ENCODE assay signal across 15 cellular contexts in genomic region chr17:64628641-64629040, GRCh38. TPM values are rescaled to one million over a fixed set of nuclear protein-coding genes. Genes with fewer than 3 reads are reported as not detected.
DNase-seq lines count a peak whose midpoint lies in the region; ATAC-seq, FAIRE-seq and TF ChIP-seq lines count a peak whose summit lies in the region.
"Had no signal": no experiment of that assay in that cellular context is flagged by ENCODE, and none has a peak within 500 bp of the region (broad histone marks: within the 10 kb centered on the region; RNA-seq: fewer than 3 reads in every experiment).

No MANE protein-coding gene starts in this region.

- in situ Hi-C loops in GM12878 (cut with MboI) = no loop called here

- TF ChIP-seq POLR2A in GM12892 (IDR thresholded peaks at IDR 0.05; ENCODE audit: low read depth, low read length) = no peak
- no peak for TF ChIP-seq POLR2A in GM12878 (IDR thresholded peaks at IDR 0.05; ENCODE audit: low read depth, low read length)
- TF ChIP-seq POLR2A in uterus (IDR thresholded peaks at IDR 0.05) = no peak

- no peaks in the 10 kb centered on the region for H4K20me1 ChIP-seq in GM12878 (ENCODE audit: control insufficient read depth, insufficient read depth)

- H3K4me3 ChIP-seq in GM12878 (no peak overlapping the region), uterus (no peak overlapping the region)
- H3K4me3 ChIP-seq: colonic mucosa, skin epidermis had no signal

- SMC1A ChIA-PET in GM12878 (lab: Charles Lee; ENCODE audit: uncharacterized antibody, unreplicated experiment) = interaction anchor here (0.6 kb wide), 1 partner anchor 12 kb away, joined by 3 read pairs; no protein-coding TSS in a partner anchor

- RAD21 ChIA-PET in GM12878 (lab: Charles Lee; ENCODE audit: unreplicated experiment) = no interaction called here

- no peak for DNase-seq in CD4-positive, alpha-beta T cell
- DNase-seq in GM12892 (ENCODE audit: insufficient read length) = no peak
- no peak for DNase-seq in GM12878 (ENCODE audit: low read depth, low spot score)
- DNase-seq in NCI-H524 treated with DMSO at 0.1 percent for 48 hours (lab: John Stamatoyannopoulos, UW) = no peak
- no peak for DNase-seq in uterus
- no peak for DNase-seq in GF-D8 (lab: John Stamatoyannopoulos, UW)
- DNase-seq: activated gamma-delta T cell, colonic mucosa, naive B cell had no signal

- no peaks in the 10 kb centered on the region for H3K27me3 Mint-ChIP-seq in CD4-positive, alpha-beta T cell
- H3K27me3 Mint-ChIP-seq: naive B cell had no signal

- peaks cover 4% of the 10 kb centered on the region for H3K79me2 ChIP-seq in GM12878 (ENCODE audit: control insufficient read depth, insufficient read depth, low read length)

- TF ChIP-seq RAD21 in GM12878 (IDR thresholded peaks at IDR 0.05; ENCODE audit: insufficient read depth, low read depth, low read length) = no peak

- no peak overlapping the region for H3K9ac ChIP-seq in GM12878 (ENCODE audit: control insufficient read depth, insufficient read depth, low read length)

- H3K4me1 ChIP-seq in GM12878 (ENCODE audit: control insufficient read depth, insufficient read depth, low read length) (peaks cover 3% of the 10 kb centered on the region; the same call in 1 of the 2 replicates), uterus (no peaks in the 10 kb centered on the region)
- H3K4me1 ChIP-seq: colonic mucosa had no signal

- TF ChIP-seq EP300 in GM12878 (IDR thresholded peaks at IDR 0.05; ENCODE audit: borderline replicate concordance in 1 of 2, control insufficient read depth in 1 of 2, low read depth in 2 of 2, low read length in 2 of 2) = no peak

- H3K36me3 ChIP-seq in GM12878 (ENCODE audit: control insufficient read depth in 2 of 2, insufficient read depth in 2 of 2, low read length in 1 of 2) = peaks cover 0 to 4% of the 10 kb centered on the region in 2 experiments; a peak in 2 of 4 replicates
- H3K36me3 ChIP-seq in uterus = no peaks in the 10 kb centered on the region
- H3K36me3 ChIP-seq: colonic mucosa had no signal

- BruUV-seq in GM12878 (replicated peaks; lab: Mats Ljungman, UMichigan) = no TSS peak

- H3K27ac ChIP-seq in CD4-positive, alpha-beta T cell (ENCODE audit: low read depth, low read length) = no peak overlapping the region
- H3K27ac ChIP-seq in GM12878 (ENCODE audit: control insufficient read depth, insufficient read depth) = 0 out of 2 replicates have a peak overlapping the region, but pooled peaks have one; percentile 47
- no peak overlapping the region for H3K27ac ChIP-seq in uterus
- H3K27ac ChIP-seq: C4-2B, colonic mucosa, skin epidermis had no signal

- H3K9me3 Mint-ChIP-seq in CD4-positive, alpha-beta T cell = no peaks in the 10 kb centered on the region
- H3K9me3 Mint-ChIP-seq: naive B cell had no signal

- peak overlapping the region; percentile 57 for H3K4me2 ChIP-seq in GM12878 (ENCODE audit: control insufficient read depth, insufficient read depth)

- H3K4me3 Mint-ChIP-seq in CD4-positive, alpha-beta T cell = peak overlapping the region; percentile 25
- H3K4me3 Mint-ChIP-seq: naive B cell had no signal

- peaks cover 71% of the 10 kb centered on the region for H3K4me1 Mint-ChIP-seq in CD4-positive, alpha-beta T cell (ENCODE audit: low read depth)

- peak overlapping the region; percentile 11 for H3K27ac Mint-ChIP-seq in CD4-positive, alpha-beta T cell

- H3K27me3 ChIP-seq in CD4-positive, alpha-beta T cell (ENCODE audit: control insufficient read depth, insufficient read depth, low read length) = no peaks in the 10 kb centered on the region
- H3K27me3 ChIP-seq in GM12878 (replicated peaks in 1 of 2; ENCODE audit: control insufficient read depth in 2 of 2, insufficient read depth in 2 of 2, low read length in 1 of 2) (no peaks in the 10 kb centered on the region), uterus (no peaks in the 10 kb centered on the region)
- H3K27me3 ChIP-seq: colonic mucosa had no signal

- peaks cover 9% of the 10 kb centered on the region for H3K36me3 Mint-ChIP-seq in CD4-positive, alpha-beta T cell (ENCODE audit: low read depth)

- no peak for TF ChIP-seq CTCF in CD4-positive, alpha-beta T cell (IDR thresholded peaks at IDR 0.05)
- TF ChIP-seq CTCF in GM12878 (IDR thresholded peaks at IDR 0.05 in 2 of 3, conservative IDR thresholded peaks at IDR 0.05 in 1 of 3; ENCODE audit: control insufficient read depth in 2 of 3, extremely low read depth in 1 of 3, insufficient read depth in 1 of 3, low read depth in 3 of 3, low read length in 3 of 3) (no peak), uterus (IDR thresholded peaks at IDR 0.05) (no peak)

- peak; percentile 54 for FAIRE-seq in GM12892 (lab: Jason Lieb, UNC)
- no peak for FAIRE-seq in GM12878 (lab: Jason Lieb, UNC)
- FAIRE-seq: islet of Langerhans had no signal

- H3K9me3 ChIP-seq in CD4-positive, alpha-beta T cell (ENCODE audit: control insufficient read depth, low read length) = no peaks in the 10 kb centered on the region
- no peaks in the 10 kb centered on the region for H3K9me3 ChIP-seq in GM12878 (replicated peaks; ENCODE audit: control insufficient read depth, insufficient read depth, low read length)
- no peaks in the 10 kb centered on the region for H3K9me3 ChIP-seq in uterus
- H3K9me3 ChIP-seq: colonic mucosa had no signal

- CTCF ChIA-PET in CD4-positive, alpha-beta T cell (lab: Charles Lee) = interaction anchor here (1.8 kb wide), 1 partner anchor 20 kb away, joined by 5 read pairs; no protein-coding TSS in a partner anchor
- CTCF ChIA-PET in GM12878 (lab: Yijun Ruan, JAX) = no interaction called here

- peak overlapping the region; percentile 41 for H2AFZ ChIP-seq in GM12878 (ENCODE audit: control insufficient read depth, low read depth, low read length)

- peak; percentile 49 for ATAC-seq in CD4-positive, alpha-beta T cell (ENCODE audit: poor library complexity)
- ATAC-seq in HG02884 (IDR thresholded peaks at IDR 0.05; ENCODE audit: unreplicated experiment) (peak; percentile 52), GM12878 (peak; percentile 88), HG02798 (IDR thresholded peaks at IDR 0.05; ENCODE audit: poor library complexity, unreplicated experiment) (no peak)
- ATAC-seq: Panc1 had no signal

- intact Hi-C loops in CD4-positive, alpha-beta T cell (cut with DNase I, micrococcal nuclease) = no loop called here
- intact Hi-C loops in GM12878 (cut with micrococcal nuclease; ENCODE audit: unreplicated experiment) = no loop called here
- intact Hi-C loops in uterus (cut with DNase I; ENCODE audit: low total_unique reads) = no loop called here

- 0% methylated on average over 1 of the region's 1 CpG for WGBS in GM12878 (ENCODE audit: insufficient coverage, insufficient replicate concordance, low lambda C conversion rate, missing lambda C conversion rate)

- POLR2A ChIA-PET in CD4-positive, alpha-beta T cell (lab: Charles Lee) = interaction anchor here (1.1 kb wide), 1 partner anchor 122 kb away, joined by 3 read pairs; the partner anchor contains the start of gene CEP95
- POLR2A ChIA-PET in GM12878 (lab: Charles Lee) = interaction anchor here (1.5 kb wide), 1 partner anchor 10 kb away, joined by 3 read pairs; no protein-coding TSS in a partner anchor

TF ChIP-seq in GM12878, 131 proteins besides CTCF, POLR2A, EP300 and RAD21 (continues in another document):
- no peak for TF ChIP-seq WRNIP1 (IDR thresholded peaks at IDR 0.05; ENCODE audit: borderline replicate concordance, low read depth, low read length)
- no peak for TF ChIP-seq HDGF (IDR thresholded peaks at IDR 0.05)
- TF ChIP-seq KLF5 (IDR thresholded peaks at IDR 0.05; ENCODE audit: partially characterized antibody) = no peak
- no peak for TF ChIP-seq ELK1 (IDR thresholded peaks at IDR 0.05; ENCODE audit: low read depth, low read length)
- no peak for TF ChIP-seq NR2C2 (IDR thresholded peaks at IDR 0.05; ENCODE audit: borderline replicate concordance, control insufficient read depth, insufficient read length, low read depth)
- TF ChIP-seq MTA2 (IDR thresholded peaks at IDR 0.05; ENCODE audit: low read depth) = no peak

RNA-seq across cellular contexts. Expression of gene SMURF2, which starts 33.5 kb away (rescaled TPM):
- 10 to 100 TPM; 28.0 to 29.7 TPM for total RNA-seq in CD4-positive, alpha-beta T cell
- 5.1 TPM for polyA plus RNA-seq in GM12892 (2012; ENCODE audit: missing spikeins)
- total RNA-seq in GM12878 (2013; cell fraction: nucleolus; rRNA removed) = 33.3 and 41.2 TPM in 2 replicates
- total RNA-seq in GM12878 (2014; rRNA removed) (7.9 and 11.1 TPM in 2 replicates), GM12878 (2014; rRNA removed; fragmentation: Illumina TruSeq; extraction: Trizol) (13.0 and 13.4 TPM in 2 replicates), GM12878 (2021) (8.8 and 9.0 TPM in 2 replicates), uterus (10 to 100 TPM; 18.4 to 92.0 (median 37.3) TPM)
- 3.3 TPM for polyA plus RNA-seq in GM12878 (2011; ENCODE audit: low read depth)
- polyA plus RNA-seq in GM12878 (2011; rRNA removed) (11.8 and 13.6 TPM in 2 replicates), GM12878 (2014; fragmentation: Illumina TruSeq; extraction: Trizol) (12.0 and 12.7 TPM in 2 replicates), GM12878 (2014; fragmentation: Nextera tagmentation; extraction: Ambion mirVana) (1 to 10 TPM; 2.8 to 3.3 TPM), GM12878 (2014; rRNA removed) (6.5 and 7.1 TPM in 2 replicates), GM12878 (2016; fragmentation: Nextera tagmentation; extraction: Ambion mirVana) (1 to 10 TPM; 3.5 to 4.5 TPM)
- polyA plus RNA-seq in GM12878 (2011; cell fraction: cytosol; rRNA removed) = 4.3 and 5.4 TPM in 2 replicates
- 9.0 and 9.4 TPM in 2 replicates for polyA plus RNA-seq in GM12878 (2011; cell fraction: nucleus; rRNA removed)
- 4.4 and 5.1 TPM in 2 replicates for polyA plus RNA-seq in GM12878 (2012)
- polyA minus RNA-seq in GM12878 (2011; rRNA and poly(A)+ RNA removed) = 14.8 and 19.0 TPM in 2 replicates
- polyA minus RNA-seq in GM12878 (2011; cell fraction: cytosol; rRNA and poly(A)+ RNA removed) = 6.1 and 6.9 TPM in 2 replicates
- polyA minus RNA-seq in GM12878 (2011; cell fraction: nucleus; rRNA and poly(A)+ RNA removed) = 7.1 and 9.6 TPM in 2 replicates
